Comparison of ENCODE assay signal across 16 cellular contexts in genomic region chr10:79193694-79194382, GRCh38.
DNase-seq lines count a peak whose midpoint lies in the region; ATAC-seq and TF ChIP-seq lines count a peak whose summit lies in the region.
"Had no signal": no experiment of that assay in that cellular context is flagged by ENCODE, and none has a peak within 500 bp of the region (broad histone marks: within the 10 kb centered on the region; RNA-seq: fewer than 3 reads in every experiment).

No MANE protein-coding gene starts in this region.

- peaks cover 29% of the 10 kb centered on the region for H3K4me1 Mint-ChIP-seq in stimulated activated memory B cell treated with anti-CD40 and anti-IgM and Interleukin-4, amounts not matched to agents 10 μg/mL and 1 μg/mL and 100 μg/mL, for 72 hours

- no peak for TF ChIP-seq CTCF in GM10248 (IDR thresholded peaks at IDR 0.05; ENCODE audit: control extremely low read depth, extremely low read depth, low read depth, missing control alignments)

- peaks cover 15% of the 10 kb centered on the region for H3K27me3 Mint-ChIP-seq in stimulated activated memory B cell treated with anti-CD40 and anti-IgM and Interleukin-4, amounts not matched to agents 10 μg/mL and 1 μg/mL and 100 μg/mL, for 72 hours

- no peak overlapping the region for H3K4me3 Mint-ChIP-seq in stimulated activated memory B cell treated with anti-CD40 and anti-IgM and Interleukin-4, amounts not matched to agents 10 μg/mL and 1 μg/mL and 100 μg/mL, for 72 hours

- no peak overlapping the region for H3K27ac Mint-ChIP-seq in stimulated activated memory B cell treated with anti-CD40 and anti-IgM and Interleukin-4, amounts not matched to agents 10 μg/mL and 1 μg/mL and 100 μg/mL, for 72 hours

- peak; percentile 44 for ATAC-seq in GM18511 (IDR thresholded peaks at IDR 0.05; ENCODE audit: unreplicated experiment)
- ATAC-seq in stimulated activated memory B cell treated with anti-CD40 and anti-IgM and Interleukin-4, amounts not matched to agents 10 μg/mL and 1 μg/mL and 100 μg/mL, for 72 hours = peak; percentile 83
- ATAC-seq: left lung had no signal

- no peaks in the 10 kb centered on the region for H3K36me3 Mint-ChIP-seq in stimulated activated memory B cell treated with anti-CD40 and anti-IgM and Interleukin-4, amounts not matched to agents 10 μg/mL and 1 μg/mL and 100 μg/mL, for 72 hours

- POLR2A ChIA-PET in GM10248 (lab: Yijun Ruan, JAX) = no interaction called here

- CTCF ChIA-PET in GM10248 (lab: Yijun Ruan, JAX) = interaction anchor here (1.1 to 5.2 kb wide), 20 partner anchors 10 to 1146 kb away, joined by 3 to 102 read pairs (median 8); no protein-coding TSS in a partner anchor

- peaks cover 3% of the 10 kb centered on the region for H3K9me3 Mint-ChIP-seq in stimulated activated memory B cell treated with anti-CD40 and anti-IgM and Interleukin-4, amounts not matched to agents 10 μg/mL and 1 μg/mL and 100 μg/mL, for 72 hours

- DNase-seq in NCI-H1694 treated with DMSO at 0.1 percent for 48 hours (lab: John Stamatoyannopoulos, UW) (peak; percentile 29), germinal center (ENCODE audit: low spot score) (peak; percentile 54), NCI-H345 (lab: John Stamatoyannopoulos, UW) (no peak), GM10248 (ENCODE audit: extremely low spot score) (no peak)
- no peak for DNase-seq in stimulated activated CD4-positive, alpha-beta T cell treated with anti-CD3 and anti-CD28 coated beads, Interleukin-1b, Interleukin-23, amount 100 ng/mL, for 48 hours
- DNase-seq in activated naive CD4-positive, alpha-beta T cell treated with Interleukin-2 at 50 U/mL for 16 hours = no peak
- DNase-seq: activated CD4-positive, alpha-beta T cell treated with anti-CD3 and anti-CD28 coated beads for 1 hour; AML-193; DMS153; erythroblast; gastrocnemius medialis; NCI-H1092; T1000 had no signal

Comparison
In these comparisons a context has a peak if more than half of its experiments do, and no peak if none do; other contexts are left out.
1. DNase-seq: peak in NCI-H1694 treated with DMSO at 0.1 percent for 48 hours (single experiment) and germinal center (single experiment); none in stimulated activated CD4-positive, alpha-beta T cell treated with anti-CD3 and anti-CD28 coated beads, Interleukin-1b, Interleukin-23, amount 100 ng/mL, for 48 hours (single experiment), NCI-H345 (single experiment), activated naive CD4-positive, alpha-beta T cell treated with Interleukin-2 at 50 U/mL for 16 hours (single experiment) and GM10248 (single experiment).